ENCODE assay signal across 13 cellular contexts in genomic region chr16:30437511-30438046, GRCh38. TPM values are rescaled to one million over a fixed set of nuclear protein-coding genes. Genes with fewer than 3 reads are reported as not detected.
DNase-seq lines count a peak whose midpoint lies in the region; ATAC-seq and TF ChIP-seq lines count a peak whose summit lies in the region.
"Had no signal": no experiment of that assay in that cellular context is flagged by ENCODE, and none has a peak within 500 bp of the region (broad histone marks: within the 10 kb centered on the region; RNA-seq: fewer than 3 reads in every experiment).

No MANE protein-coding gene starts in this region.

- H3K27me3 Mint-ChIP-seq in activated CD4-positive, alpha-beta T cell treated with anti-CD3 and anti-CD28 coated beads, Interleukin-2, amount 10 ng/mL, durations not matched to agents 24 days and 14 days: no peaks in the 10 kb centered on the region
- H3K27me3 Mint-ChIP-seq in activated B cell treated with CpG ODN at 0.5 μM for 24 hours: no peaks in the 10 kb centered on the region
- H3K27me3 Mint-ChIP-seq: activated CD8-positive, alpha-beta T cell treated with anti-CD3 and anti-CD28 coated beads for 36 hours had no signal

- CTCF ChIA-PET in activated B cell treated with CpG ODN at 0.5 μM for 24 hours (lab: Charles Lee): no interaction called here

- no peak for ATAC-seq in activated B cell treated with CpG ODN at 0.5 μM for 24 hours (ENCODE audit: low read depth)
- ATAC-seq in HG02610 (IDR thresholded peaks at IDR 0.05; ENCODE audit: unreplicated experiment): no peak
- ATAC-seq: activated CD8-positive, alpha-beta T cell treated with anti-CD3 and anti-CD28 coated beads for 36 hours had no signal

- peak overlapping the region; percentile 39 for H3K27ac Mint-ChIP-seq in activated CD4-positive, alpha-beta T cell treated with anti-CD3 and anti-CD28 coated beads, Interleukin-2, amount 10 ng/mL, durations not matched to agents 24 days and 14 days
- H3K27ac Mint-ChIP-seq in activated B cell treated with CpG ODN at 0.5 μM for 24 hours: peak overlapping the region; percentile 10
- H3K27ac Mint-ChIP-seq: activated CD8-positive, alpha-beta T cell treated with anti-CD3 and anti-CD28 coated beads for 36 hours had no signal

- intact Hi-C loops in activated CD4-positive, alpha-beta T cell treated with anti-CD3 and anti-CD28 coated beads, Interleukin-2, amount 10 ng/mL, durations not matched to agents 24 days and 14 days (cut with micrococcal nuclease): no loop called here
- intact Hi-C loops in activated B cell treated with CpG ODN at 0.5 μM for 24 hours (cut with micrococcal nuclease): no loop called here

- no peaks in the 10 kb centered on the region for H3K9me3 Mint-ChIP-seq in activated CD4-positive, alpha-beta T cell treated with anti-CD3 and anti-CD28 coated beads, Interleukin-2, amount 10 ng/mL, durations not matched to agents 24 days and 14 days
- no peaks in the 10 kb centered on the region for H3K9me3 Mint-ChIP-seq in activated B cell treated with CpG ODN at 0.5 μM for 24 hours
- H3K9me3 Mint-ChIP-seq: activated CD8-positive, alpha-beta T cell treated with anti-CD3 and anti-CD28 coated beads for 36 hours had no signal

- peaks cover 5% of the 10 kb centered on the region for H3K36me3 Mint-ChIP-seq in activated CD4-positive, alpha-beta T cell treated with anti-CD3 and anti-CD28 coated beads, Interleukin-2, amount 10 ng/mL, durations not matched to agents 24 days and 14 days (ENCODE audit: low read depth)
- no peaks in the 10 kb centered on the region for H3K36me3 Mint-ChIP-seq in activated B cell treated with CpG ODN at 0.5 μM for 24 hours (ENCODE audit: low read depth)

- no peak overlapping the region for H3K4me3 Mint-ChIP-seq in activated CD4-positive, alpha-beta T cell treated with anti-CD3 and anti-CD28 coated beads, Interleukin-2, amount 10 ng/mL, durations not matched to agents 24 days and 14 days
- no peak overlapping the region for H3K4me3 Mint-ChIP-seq in activated B cell treated with CpG ODN at 0.5 μM for 24 hours
- H3K4me3 Mint-ChIP-seq: activated CD8-positive, alpha-beta T cell treated with anti-CD3 and anti-CD28 coated beads for 36 hours had no signal

- TF ChIP-seq CTCF in activated B cell treated with CpG ODN at 0.5 μM for 24 hours (IDR thresholded peaks at IDR 0.05): no peak

- no peak for DNase-seq in activated CD4-positive, alpha-beta T cell treated with anti-CD3 and anti-CD28 coated beads, Interleukin-2, amount 10 ng/mL, durations not matched to agents 24 days and 14 days
- DNase-seq in activated CD4-positive, alpha-beta T cell treated with anti-CD3 and anti-CD28 coated beads for 1 hour: no peak
- DNase-seq in activated B cell treated with CpG ODN at 0.5 μM for 24 hours: no peak
- no peak for DNase-seq in ecto neural progenitor cell (ENCODE audit: low spot score)
- no peak for DNase-seq in erythroblast (lab: John Stamatoyannopoulos, UW)
- DNase-seq: activated CD8-positive, alpha-beta T cell treated with anti-CD3 and anti-CD28 coated beads for 36 hours; activated effector memory CD4-positive, alpha-beta T cell treated with Interleukin-2 at 50 U/mL for 16 hours; DND-41; dorsolateral prefrontal cortex; NCI-H2227 treated with DMSO at 0.1 percent for 48 hours; T-helper 9 cell had no signal

- POLR2A ChIA-PET in activated B cell treated with CpG ODN at 0.5 μM for 24 hours (lab: Charles Lee): interaction anchor here (0.5 to 0.6 kb wide), 2 partner anchors 68 to 197 kb away, joined by 6 to 7 read pairs; no protein-coding TSS in a partner anchor

- no peak for TF ChIP-seq POLR2A in erythroblast (IDR thresholded peaks at IDR 0.05; ENCODE audit: low read length)

- peaks cover 20% of the 10 kb centered on the region for H3K4me1 Mint-ChIP-seq in activated CD4-positive, alpha-beta T cell treated with anti-CD3 and anti-CD28 coated beads, Interleukin-2, amount 10 ng/mL, durations not matched to agents 24 days and 14 days
- H3K4me1 Mint-ChIP-seq in activated B cell treated with CpG ODN at 0.5 μM for 24 hours: peaks cover 22% of the 10 kb centered on the region

RNA-seq across cellular contexts. Expression of gene DCTPP1, which starts 7.7 kb away (rescaled TPM):
- 167 and 176 TPM in 2 replicates for total RNA-seq in activated CD4-positive, alpha-beta T cell treated with anti-CD3 and anti-CD28 coated beads, Interleukin-2, amount 10 ng/mL, durations not matched to agents 24 days and 14 days
- 66.7 and 81.5 TPM in 2 replicates for total RNA-seq in activated B cell treated with CpG ODN at 0.5 μM for 24 hours

RNA-seq across cellular contexts. Expression of gene SEPHS2, which starts 8.1 kb away (rescaled TPM):
- total RNA-seq in activated CD4-positive, alpha-beta T cell treated with anti-CD3 and anti-CD28 coated beads, Interleukin-2, amount 10 ng/mL, durations not matched to agents 24 days and 14 days: 79.7 and 80.2 TPM in 2 replicates
- 79.1 and 80.0 TPM in 2 replicates for total RNA-seq in activated B cell treated with CpG ODN at 0.5 μM for 24 hours

RNA-seq across cellular contexts. Expression of gene ZNF771, which starts 30.2 kb away (rescaled TPM):
- 8.6 and 10.3 TPM in 2 replicates for total RNA-seq in activated CD4-positive, alpha-beta T cell treated with anti-CD3 and anti-CD28 coated beads, Interleukin-2, amount 10 ng/mL, durations not matched to agents 24 days and 14 days
- 4.4 and 5.2 TPM in 2 replicates for total RNA-seq in activated B cell treated with CpG ODN at 0.5 μM for 24 hours

RNA-seq across cellular contexts. Expression of gene ITGAL, which starts 35.0 kb away (rescaled TPM):
- 264 and 267 TPM in 2 replicates for total RNA-seq in activated CD4-positive, alpha-beta T cell treated with anti-CD3 and anti-CD28 coated beads, Interleukin-2, amount 10 ng/mL, durations not matched to agents 24 days and 14 days
- 216 and 240 TPM in 2 replicates for total RNA-seq in activated B cell treated with CpG ODN at 0.5 μM for 24 hours
- total RNA-seq: pulmonary artery endothelial cell had no signal

RNA-seq across cellular contexts. Expression of gene ZNF48, which starts 42.4 kb away (rescaled TPM):
- total RNA-seq in activated CD4-positive, alpha-beta T cell treated with anti-CD3 and anti-CD28 coated beads, Interleukin-2, amount 10 ng/mL, durations not matched to agents 24 days and 14 days: 16.5 and 18.3 TPM in 2 replicates
- 11.7 and 13.0 TPM in 2 replicates for total RNA-seq in activated B cell treated with CpG ODN at 0.5 μM for 24 hours
